18 cellular contexts compared by ENCODE assay signal in genomic region chr17:82674656-82675475, GRCh38. TPM values are rescaled to one million over a fixed set of nuclear protein-coding genes. Genes with fewer than 3 reads are reported as not detected.
DNase-seq lines count a peak whose midpoint lies in the region.
"Had no signal": no experiment of that assay in that cellular context is flagged by ENCODE, and none has a peak within 500 bp of the region (broad histone marks: within the 10 kb centered on the region; RNA-seq: fewer than 3 reads in every experiment).

No MANE protein-coding gene starts in this region.

- DNase-seq in NCI-H69 (lab: John Stamatoyannopoulos, UW) (peak; percentile 27), cerebellum (ENCODE audit: low spot score) (peak; percentile 50), hippocampal formation (lab: John Stamatoyannopoulos, UW) (peak; percentile 68 to 92), pons (ENCODE audit: low spot score) (peak; percentile 97), RPMI8226 (no peak), 8988T (no peak), ACHN (no peak)
- DNase-seq: activated CD4-positive, alpha-beta T cell treated with anti-CD3 and anti-CD28 coated beads, Interleukin-2, amount 50 U/mL, for 4 hours; activated naive CD8-positive, alpha-beta T cell treated with anti-CD3 and anti-CD28 coated beads for 36 hours; activated T-cell treated with anti-CD3 and anti-CD28 coated beads, Interleukin-2, amount 50 U/mL, for 24 hours; BE2C; GF-D8; mesendoderm; NCI-H510A treated with DMSO at 0.1 percent for 48 hours; PC-9; stimulated activated CD4-positive, alpha-beta T cell treated with anti-CD3 and anti-CD28 coated beads, Interleukin-4, amount 100 ng/mL, for 1 hour; stimulated activated CD8-positive, alpha-beta memory T cell treated with anti-CD3 and anti-CD28 coated beads, Interleukin-4, amount 100 ng/mL, for 48 hours; SW 1271 had no signal

- in situ Hi-C loops in ACHN (cut with HindIII; ENCODE audit: low pct_ligation_motif_present, low pct_unique_long_range_greater_than_20kb, low sequenced_read_pairs) = no loop called here

RNA-seq across cellular contexts. Expression of gene RAB40B, which starts 23.6 kb away (rescaled TPM):
- total RNA-seq in cerebellum = 9.8 TPM

RNA-seq across cellular contexts. Expression of gene WDR45B, which starts 26.6 kb away (rescaled TPM):
- total RNA-seq in cerebellum = 49.4 TPM

RNA-seq across cellular contexts. Expression of gene FN3KRP, which starts 41.6 kb away (rescaled TPM):
- total RNA-seq in cerebellum = 14.8 TPM

Comparison
In these comparisons a context has a peak if more than half of its experiments do, and no peak if none do; other contexts are left out.
1. DNase-seq: peak in NCI-H69 (single experiment), cerebellum (single experiment), hippocampal formation (2 of 2) and pons (single experiment); none in RPMI8226 (single experiment), 8988T (single experiment) and ACHN (single experiment).